ENCODE assay signal across 37 cellular contexts in the genomic region with DNA sequence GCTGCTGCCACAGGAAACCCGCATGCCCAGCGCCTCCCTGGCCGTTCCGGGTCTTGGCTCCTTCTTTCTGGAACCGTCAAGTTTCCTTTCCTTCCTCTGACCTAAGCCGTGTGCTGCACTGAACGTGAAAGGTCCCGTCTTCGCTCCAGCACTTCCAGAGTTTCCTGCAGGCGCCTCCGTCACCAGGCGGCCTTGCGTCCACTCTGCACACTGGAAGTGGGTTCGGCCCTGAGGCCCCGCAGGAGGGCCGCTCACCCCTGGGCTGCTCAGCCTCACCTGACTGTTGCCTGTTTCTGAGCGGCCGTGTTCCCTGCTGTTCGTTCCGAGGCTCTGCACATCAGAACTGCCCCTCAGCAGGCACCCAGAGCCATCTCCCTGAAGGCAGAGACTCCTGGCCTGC. TPM values are rescaled to one million over a fixed set of nuclear protein-coding genes. Genes with fewer than 3 reads are reported as not detected.
"Had no signal": no experiment of that assay in that cellular context is flagged by ENCODE, and none has a peak within 500 bp of the region (broad histone marks: within the 10 kb centered on the region; RNA-seq: fewer than 3 reads in every experiment).

No MANE protein-coding gene starts in this region.

- H3K4me1 Mint-ChIP-seq: activated CD4-positive, alpha-beta T cell treated with anti-CD3 and anti-CD28 coated beads, Interleukin-2, amount 10 ng/mL, durations not matched to agents 7 days and 5 days; activated naive CD4-positive, alpha-beta T cell treated with anti-CD3 and anti-CD28 coated beads, Interleukin-2, amount 10 ng/mL, durations not matched to agents 7 days and 5 days; activated naive CD8-positive, alpha-beta T cell treated with anti-CD3 and anti-CD28 coated beads for 36 hours had no signal

- H3K4me3 Mint-ChIP-seq: activated CD4-positive, alpha-beta T cell treated with anti-CD3 and anti-CD28 coated beads, Interleukin-2, amount 10 ng/mL, durations not matched to agents 7 days and 5 days; activated CD8-positive, alpha-beta T cell treated with anti-CD3 and anti-CD28 coated beads, Interleukin-2, amount 10 ng/mL, durations not matched to agents 7 days and 5 days; activated naive CD4-positive, alpha-beta T cell treated with anti-CD3 and anti-CD28 coated beads, Interleukin-2, amount 10 ng/mL, durations not matched to agents 7 days and 5 days; activated naive CD8-positive, alpha-beta T cell treated with anti-CD3 and anti-CD28 coated beads for 36 hours; activated T-cell treated with anti-CD3 and anti-CD28 coated beads, Interleukin-2, amount 50 U/mL, for 24 hours had no signal

- H3K27me3 Mint-ChIP-seq: activated CD4-positive, alpha-beta T cell treated with anti-CD3 and anti-CD28 coated beads, Interleukin-2, amount 10 ng/mL, durations not matched to agents 7 days and 5 days; activated naive CD4-positive, alpha-beta T cell treated with anti-CD3 and anti-CD28 coated beads, Interleukin-2, amount 10 ng/mL, durations not matched to agents 7 days and 5 days; activated naive CD8-positive, alpha-beta T cell treated with anti-CD3 and anti-CD28 coated beads for 36 hours; activated T-cell treated with anti-CD3 and anti-CD28 coated beads, Interleukin-2, amount 50 U/mL, for 24 hours had no signal

- H3K4me1 ChIP-seq: Peyer's patch had no signal

- ATAC-seq: activated CD8-positive, alpha-beta T cell treated with anti-CD3 and anti-CD28 coated beads, Interleukin-2, amount 10 ng/mL, durations not matched to agents 7 days and 5 days; PC-3; Right ventricle myocardium inferior had no signal

- H3K9me3 Mint-ChIP-seq: activated CD4-positive, alpha-beta T cell treated with anti-CD3 and anti-CD28 coated beads, Interleukin-2, amount 10 ng/mL, durations not matched to agents 7 days and 5 days; activated naive CD4-positive, alpha-beta T cell treated with anti-CD3 and anti-CD28 coated beads, Interleukin-2, amount 10 ng/mL, durations not matched to agents 7 days and 5 days; activated naive CD8-positive, alpha-beta T cell treated with anti-CD3 and anti-CD28 coated beads for 36 hours; activated T-cell treated with anti-CD3 and anti-CD28 coated beads, Interleukin-2, amount 50 U/mL, for 24 hours had no signal

- H3K27me3 ChIP-seq: brain microvascular endothelial cell, MG63, Peyer's patch had no signal

- DNase-seq: activated CD4-positive, alpha-beta T cell treated with anti-CD3 and anti-CD28 coated beads for 1 hour; activated CD4-positive, alpha-beta T cell treated with anti-CD3 and anti-CD28 coated beads, Interleukin-2, amount 10 ng/mL, durations not matched to agents 7 days and 5 days; activated CD4-positive, alpha-beta T cell treated with anti-CD3 and anti-CD28 coated beads, Interleukin-2, amount 50 U/mL, for 48 hours; activated CD4-positive, CD25-positive, alpha-beta regulatory T cell; activated CD8-positive, alpha-beta T cell treated with anti-CD3 and anti-CD28 coated beads, Interleukin-2, amount 10 ng/mL, durations not matched to agents 7 days and 5 days; activated gamma-delta T cell treated with Interleukin-2 at 50 U/mL for 16 hours; activated naive CD4-positive, alpha-beta T cell treated with anti-CD3 and anti-CD28 coated beads, Interleukin-2, amount 10 ng/mL, durations not matched to agents 7 days and 5 days; activated naive CD8-positive, alpha-beta T cell treated with anti-CD3 and anti-CD28 coated beads for 36 hours; activated T-cell treated with anti-CD3 and anti-CD28 coated beads, Interleukin-2, amount 50 U/mL, for 24 hours; amniotic stem cell; aorta; brain microvascular endothelial cell; central memory CD4-positive, alpha-beta T cell; Kasumi-1; KG1; MG63; NCI-H1048; NCI-H1105 treated with DMSO at 0.1 percent for 48 hours; NCI-H1436; NCI-H1694 treated with DMSO at 0.1 percent for 48 hours; NCI-H2029; NCI-H2171; NCI-H510A; NCI-H526; NCI-H748 treated with DMSO at 0.1 percent for 48 hours; NK-92 treated with Interleukin-12 subunit alpha and Interleukin-12 subunit beta, amount 100 ng/mL, for 24 hours; PC-3; Peyer's patch; RPMI8226; SIG-M5; SW 1271; T-helper 1 cell; T-helper 2 cell; T-helper 9 cell; WERI-Rb-1 had no signal

- H3K27ac Mint-ChIP-seq: activated CD4-positive, alpha-beta T cell treated with anti-CD3 and anti-CD28 coated beads, Interleukin-2, amount 10 ng/mL, durations not matched to agents 7 days and 5 days; activated CD8-positive, alpha-beta T cell treated with anti-CD3 and anti-CD28 coated beads, Interleukin-2, amount 10 ng/mL, durations not matched to agents 7 days and 5 days; activated naive CD4-positive, alpha-beta T cell treated with anti-CD3 and anti-CD28 coated beads, Interleukin-2, amount 10 ng/mL, durations not matched to agents 7 days and 5 days; activated naive CD8-positive, alpha-beta T cell treated with anti-CD3 and anti-CD28 coated beads for 36 hours had no signal

- H3K9me3 ChIP-seq: MG63, Peyer's patch had no signal

- H3K4me3 ChIP-seq: MG63, Peyer's patch had no signal

- H3K27ac ChIP-seq: brain microvascular endothelial cell, Peyer's patch, WERI-Rb-1 had no signal

RNA-seq across cellular contexts. Expression of a gene that starts 56.5 kb away (rescaled TPM):
- total RNA-seq: activated CD4-positive, alpha-beta T cell treated with anti-CD3 and anti-CD28 coated beads, Interleukin-2, amount 10 ng/mL, durations not matched to agents 7 days and 5 days; activated CD8-positive, alpha-beta T cell treated with anti-CD3 and anti-CD28 coated beads, Interleukin-2, amount 10 ng/mL, durations not matched to agents 7 days and 5 days; activated naive CD8-positive, alpha-beta T cell treated with anti-CD3 and anti-CD28 coated beads for 36 hours; aorta; PC-3; Peyer's patch; Right ventricle myocardium inferior; SK-MEL-5 had no signal
